In genomic region chr12:93669452-93669851, GRCh38 we compare ENCODE assay signal across 1 cellular context.
A peak's percentile ranks its signal among the peaks of the same experiment; 100 is the strongest.
TF ChIP-seq lines count a peak whose summit lies in the region.

No MANE protein-coding gene starts in this region.

TF ChIP-seq in HepG2, 621 proteins besides CTCF, POLR2A, EP300 and RAD21:
- TF ChIP-seq NFKB2 (CRISPR knock-in tag; IDR thresholded peaks at IDR 0.05; ENCODE audit: borderline replicate concordance) (no peak), ZNF280D (CRISPR knock-in tag; IDR thresholded peaks at IDR 0.05) (no peak), ZMYM4 (CRISPR knock-in tag; IDR thresholded peaks at IDR 0.05) (0 out of 2 replicates have a peak, but pooled peaks have one; percentile 28), ZNF776 (CRISPR knock-in tag; IDR thresholded peaks at IDR 0.05) (peak; percentile 53; the same call in 1 of the 2 replicates), ZNF512B (CRISPR knock-in tag; IDR thresholded peaks at IDR 0.05; ENCODE audit: borderline replicate concordance) (no peak), ZZZ3 (CRISPR knock-in tag; IDR thresholded peaks at IDR 0.05; ENCODE audit: borderline replicate concordance) (no peak)
